In genomic region chr9:76756273-76756650, GRCh38 we compare ENCODE assay signal across 10 cellular contexts. TPM values are rescaled to one million over a fixed set of nuclear protein-coding genes. Genes with fewer than 3 reads are reported as not detected.
DNase-seq lines count a peak whose midpoint lies in the region; ATAC-seq, FAIRE-seq and TF ChIP-seq lines count a peak whose summit lies in the region.
"Had no signal": no experiment of that assay in that cellular context is flagged by ENCODE, and none has a peak within 500 bp of the region (broad histone marks: within the 10 kb centered on the region; RNA-seq: fewer than 3 reads in every experiment).

No MANE protein-coding gene starts in this region.

- 66% methylated on average over 6 of the region's 6 CpGs for whole genome bisulfite sequencing in prostate gland

- no peaks in the 10 kb centered on the region for H3K9me3 ChIP-seq in prostate gland
- H3K9me3 ChIP-seq: SJSA1, thoracic aorta had no signal

- intact Hi-C loops in dorsolateral prefrontal cortex (cut with DNase I) (loop anchor here (5.0 to 10.0 kb wide), 2 partner anchors 229 to 231 kb away; no protein-coding TSS in a partner anchor), prostate gland (cut with DNase I) (loop anchor here (2.0 kb wide), 1 partner anchor 231 kb away; no protein-coding TSS in a partner anchor), sciatic nerve (cut with DNase I) (no loop called here)

- TF ChIP-seq POLR2A in prostate gland (IDR thresholded peaks at IDR 0.05): no peak

- no peaks in the 10 kb centered on the region for H3K27me3 ChIP-seq in dorsolateral prefrontal cortex
- H3K27me3 ChIP-seq in prostate gland (replicated peaks; ENCODE audit: insufficient read depth): no peaks in the 10 kb centered on the region
- H3K27me3 ChIP-seq: SJSA1 had no signal

- H3K4me1 ChIP-seq in prostate gland (replicated peaks): no peaks in the 10 kb centered on the region
- H3K4me1 ChIP-seq: SJSA1 had no signal

- H3K27ac ChIP-seq in dorsolateral prefrontal cortex: peak overlapping the region in 11 of 59 donors; percentile 9 to 49 (median 22)
- H3K27ac ChIP-seq in prostate gland: no peak overlapping the region
- H3K27ac ChIP-seq: SJSA1, thoracic aorta had no signal

- H3K36me3 ChIP-seq in prostate gland: no peaks in the 10 kb centered on the region
- H3K36me3 ChIP-seq: SJSA1, thoracic aorta had no signal

- no peak for FAIRE-seq in RCC 7860 (lab: Jason Lieb, UNC)

- ATAC-seq in HG02610 (IDR thresholded peaks at IDR 0.05; ENCODE audit: unreplicated experiment) (peak; percentile 10), sciatic nerve (no peak), GM19324 (IDR thresholded peaks at IDR 0.05; ENCODE audit: low FRiP score, unreplicated experiment) (no peak)

- DNase-seq in GM04503 (ENCODE audit: low read depth) (peak; percentile 13), NCI-H345 (lab: John Stamatoyannopoulos, UW) (peak; percentile 80), dorsolateral prefrontal cortex (peak in 9 of 10 donors; percentile 35 to 68 (median 54)), prostate gland (ENCODE audit: low spot score) (peak; percentile 6), RCC 7860 (ENCODE audit: low spot score) (no peak), sciatic nerve (ENCODE audit: low spot score) (no peak)

- TF ChIP-seq CTCF in dorsolateral prefrontal cortex (IDR thresholded peaks at IDR 0.05 in 54 of 56, conservative IDR thresholded peaks at IDR 0.05 in 2 of 56; ENCODE audit: low read depth in 1 of 56, partially characterized antibody in 56 of 56) (peak in 52 of 56 donors; percentile 10 to 70 (median 42)), prostate gland (IDR thresholded peaks at IDR 0.05) (no peak)

- H3K4me3 ChIP-seq in dorsolateral prefrontal cortex: no peak overlapping the region
- no peak overlapping the region for H3K4me3 ChIP-seq in prostate gland
- H3K4me3 ChIP-seq: SJSA1, thoracic aorta had no signal

RNA-seq across cellular contexts. Expression of gene PCA3, which starts 8.0 kb away (rescaled TPM):
- total RNA-seq in dorsolateral prefrontal cortex: 1 to 10 TPM in 17 of 120 experiments, under 1 TPM in 82, not detected in 21; 0.17 to 1.7 (median 0.53) TPM
- under 1 TPM in 1 of 2 donors, not detected in 1; 0.14 TPM for total RNA-seq in prostate gland
- 0.18 TPM for total RNA-seq in sciatic nerve
- total RNA-seq: SJSA1, thoracic aorta had no signal

Comparison
In these comparisons a context has a peak if more than half of its experiments do, and no peak if none do; other contexts are left out.
1. DNase-seq: peak in GM04503 (single experiment), NCI-H345 (single experiment), dorsolateral prefrontal cortex (9 of 10) and prostate gland (single experiment); none in RCC 7860 (single experiment) and sciatic nerve (single experiment).
2. CTCF ChIP-seq: peak in dorsolateral prefrontal cortex (52 of 56); none in prostate gland (0 of 4).